Comparison of ENCODE assay signal across 8 cellular contexts in genomic region chr12:127165567-127166392, GRCh38.
DNase-seq lines count a peak whose midpoint lies in the region; ATAC-seq and TF ChIP-seq lines count a peak whose summit lies in the region.

No MANE protein-coding gene starts in this region.

- H3K4me3 ChIP-seq in fibroblast of lung (replicated peaks in 1 of 4; ENCODE audit: control extremely low read depth in 1 of 4, insufficient read depth in 1 of 4, low read depth in 3 of 4, low read length in 4 of 4): peak overlapping the region in 3 of 4 experiments; percentile 22 to 58 (median 44)

- H3K9me3 ChIP-seq in fibroblast of lung (ENCODE audit: control insufficient read depth, insufficient read depth, low read depth, low read length): no peaks in the 10 kb centered on the region

- peak overlapping the region; percentile 69 to 84 for H3K4me3 Mint-ChIP-seq in activated T-cell treated with anti-CD3 and anti-CD28 coated beads, Interleukin-2, amount 50 U/mL, for 72 hours
- H3K4me3 Mint-ChIP-seq in naive B cell: peak overlapping the region; percentile 36 to 93 (median 69)

- H3K27me3 ChIP-seq in fibroblast of lung (ENCODE audit: control insufficient read depth, insufficient read depth, low read length): no peaks in the 10 kb centered on the region

- peak overlapping the region; percentile 61 for H3K9ac ChIP-seq in fibroblast of lung (ENCODE audit: insufficient read depth, low read length)

- peaks cover 7% of the 10 kb centered on the region for H3K27me3 Mint-ChIP-seq in activated T-cell treated with anti-CD3 and anti-CD28 coated beads, Interleukin-2, amount 50 U/mL, for 72 hours (ENCODE audit: low read depth)
- peaks cover 26 to 62% (median 59%) of the 10 kb centered on the region in 3 donors for H3K27me3 Mint-ChIP-seq in naive B cell

- TF ChIP-seq CTCF in fibroblast of lung (conservative IDR thresholded peaks at IDR 0.05 in 1 of 2, IDR thresholded peaks at IDR 0.05 in 1 of 2; ENCODE audit: low read depth in 1 of 2, low read length in 2 of 2): no peak

- no peaks in the 10 kb centered on the region for H4K20me1 ChIP-seq in fibroblast of lung (ENCODE audit: control insufficient read depth, extremely low read depth, insufficient read depth, low read length)

- H3K4me1 Mint-ChIP-seq in activated T-cell treated with anti-CD3 and anti-CD28 coated beads, Interleukin-2, amount 50 U/mL, for 72 hours (ENCODE audit: low read depth): peaks cover 20% of the 10 kb centered on the region
- H3K4me1 Mint-ChIP-seq in naive B cell: peaks cover 3 to 5% (median 4%) of the 10 kb centered on the region in 3 donors

- peak; percentile 95 for DNase-seq in GM03348 (ENCODE audit: low spot score)
- DNase-seq in OCI-M1 (lab: John Stamatoyannopoulos, UW): peak; percentile 95
- DNase-seq in activated T-cell treated with anti-CD3 and anti-CD28 coated beads, Interleukin-2, amount 50 U/mL, for 72 hours: peak; percentile 71 to 88
- peak; percentile 71 to 85 for DNase-seq in fibroblast of lung (ENCODE audit: low read depth in 2 of 2)
- no peak for DNase-seq in naive B cell
- DNase-seq in stimulated activated CD8-positive, alpha-beta memory T cell treated with anti-CD3 and anti-CD28 coated beads, Interleukin-4, amount 100 ng/mL, for 48 hours: peak; percentile 88

- H2AFZ ChIP-seq in fibroblast of lung (ENCODE audit: low read length): peak overlapping the region; percentile 34

- H3K4me1 ChIP-seq in fibroblast of lung (ENCODE audit: control insufficient read depth, extremely low read depth, insufficient read depth, low read length): no peaks in the 10 kb centered on the region

- H3K36me3 ChIP-seq in fibroblast of lung (ENCODE audit: control insufficient read depth, insufficient read depth, low read length): no peaks in the 10 kb centered on the region

- peak overlapping the region; percentile 69 for H3K27ac ChIP-seq in fibroblast of lung (ENCODE audit: insufficient read depth, low read length)

- H3K79me2 ChIP-seq in fibroblast of lung (ENCODE audit: control insufficient read depth, insufficient read depth, low read length): no peaks in the 10 kb centered on the region

- ATAC-seq in HG03064 (IDR thresholded peaks at IDR 0.05; ENCODE audit: low read depth, unreplicated experiment) (peak; percentile 45), naive B cell (ENCODE audit: low read depth in 2 of 2) (peak in 1 of 2 donors; percentile 30), GM18517 (IDR thresholded peaks at IDR 0.05; ENCODE audit: unreplicated experiment) (no peak)
- ATAC-seq in activated T-cell treated with anti-CD3 and anti-CD28 coated beads, Interleukin-2, amount 50 U/mL, for 72 hours (replicated peaks in 1 of 2): peak; percentile 83 to 87

- H3K9me3 Mint-ChIP-seq in activated T-cell treated with anti-CD3 and anti-CD28 coated beads, Interleukin-2, amount 50 U/mL, for 72 hours: no peaks in the 10 kb centered on the region
- peaks cover 0 to 6% (median 1%) of the 10 kb centered on the region in 7 donors for H3K9me3 Mint-ChIP-seq in naive B cell

- H3K4me2 ChIP-seq in fibroblast of lung (ENCODE audit: extremely low read depth, insufficient read depth, low read length): peak overlapping the region; percentile 37

- no peaks in the 10 kb centered on the region for H3K36me3 Mint-ChIP-seq in activated T-cell treated with anti-CD3 and anti-CD28 coated beads, Interleukin-2, amount 50 U/mL, for 72 hours (ENCODE audit: insufficient read depth in 2 of 2)
- peaks cover 0 to 7% of the 10 kb centered on the region in 2 donors for H3K36me3 Mint-ChIP-seq in naive B cell

- H3K27ac Mint-ChIP-seq in activated T-cell treated with anti-CD3 and anti-CD28 coated beads, Interleukin-2, amount 50 U/mL, for 72 hours: peak overlapping the region; percentile 90
- H3K27ac Mint-ChIP-seq in naive B cell: no peak overlapping the region
